7 cellular contexts compared by ENCODE assay signal in the genomic region with DNA sequence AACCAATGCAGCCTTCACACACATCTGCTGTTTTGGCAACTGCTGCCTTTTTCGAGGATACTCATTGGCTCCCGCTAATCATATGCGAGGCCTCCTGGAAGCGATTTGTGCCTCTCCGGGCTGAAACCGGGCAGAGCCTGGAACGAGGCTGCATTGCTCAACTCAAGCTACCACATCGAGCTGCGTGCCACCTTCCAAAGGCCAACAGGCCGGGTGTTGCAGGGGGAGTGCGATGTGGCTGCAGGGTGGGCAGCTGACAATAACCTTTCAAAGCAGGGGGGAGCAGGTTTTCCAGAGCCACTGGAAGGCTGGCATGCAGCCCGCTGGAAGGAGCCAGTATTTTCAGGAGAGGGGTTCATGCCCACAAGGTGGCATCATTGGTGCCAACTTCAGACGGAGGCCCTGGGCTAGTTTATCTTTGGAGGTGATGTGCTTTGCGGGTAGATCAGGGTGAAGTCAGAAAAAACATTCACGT.
DNase-seq lines count a peak whose midpoint lies in the region; ATAC-seq and TF ChIP-seq lines count a peak whose summit lies in the region.

No MANE protein-coding gene starts in this region.

- in situ Hi-C loops in gastrocnemius medialis (cut with MboI; ENCODE audit: low sequenced_read_pairs in 4 of 4): no loop called here

- no peaks in the 10 kb centered on the region for H3K36me3 ChIP-seq in gastrocnemius medialis

- DNase-seq in GM04504 (ENCODE audit: low read depth) (peak; percentile 66), NCI-H1694 (lab: John Stamatoyannopoulos, UW) (peak; percentile 66), fibroblast of mammary gland (ENCODE audit: low read depth) (peak; percentile 74), gastrocnemius medialis (peak in 1 of 2 donors; percentile 23)
- DNase-seq in activated CD4-positive, alpha-beta T cell treated with anti-CD3 and anti-CD28 coated beads, Interleukin-2, amount 50 U/mL, for 48 hours: peak; percentile 42 to 50

- no peaks in the 10 kb centered on the region for H3K27me3 ChIP-seq in gastrocnemius medialis

- intact Hi-C loops in gastrocnemius medialis (cut with DNase I; ENCODE audit: low total_unique reads): no loop called here

- TF ChIP-seq CTCF in fibroblast of mammary gland (conservative IDR thresholded peaks at IDR 0.05; ENCODE audit: control insufficient read depth, insufficient read depth, low read depth, low read length) (peak; percentile 8), gastrocnemius medialis (IDR thresholded peaks at IDR 0.05 in 4 of 5, conservative IDR thresholded peaks at IDR 0.05 in 1 of 5) (no peak)

- H3K27ac ChIP-seq in gastrocnemius medialis: no peak overlapping the region

- no peak for TF ChIP-seq POLR2A in gastrocnemius medialis (IDR thresholded peaks at IDR 0.05)

- ATAC-seq in gastrocnemius medialis: peak; percentile 63 to 73
- ATAC-seq in GM18519 (IDR thresholded peaks at IDR 0.05; ENCODE audit: low FRiP score, unreplicated experiment): no peak
- no peak for ATAC-seq in GM21717 (IDR thresholded peaks at IDR 0.05; ENCODE audit: unreplicated experiment)

- H3K4me3 ChIP-seq in fibroblast of mammary gland (ENCODE audit: control insufficient read depth, low read depth, low read length) (no peak overlapping the region), gastrocnemius medialis (peak overlapping the region in 1 of 4 donors; percentile 24)

- H3K9me3 ChIP-seq in gastrocnemius medialis: no peaks in the 10 kb centered on the region

- peaks cover 21 to 25% of the 10 kb centered on the region in 2 donors for H3K4me1 ChIP-seq in gastrocnemius medialis

Comparison
In these comparisons a context has a peak if more than half of its experiments do, and no peak if none do; other contexts are left out.
1. ATAC-seq: peak in gastrocnemius medialis (2 of 2); none in GM18519 (single experiment) and GM21717 (single experiment).